In genomic region chr16:53159781-53160436, GRCh38 we compare ENCODE assay signal across 8 cellular contexts.
DNase-seq lines count a peak whose midpoint lies in the region; ATAC-seq and TF ChIP-seq lines count a peak whose summit lies in the region.

No MANE protein-coding gene starts in this region.

- H3K4me1 ChIP-seq in BE2C = no peaks in the 10 kb centered on the region
- H3K4me1 ChIP-seq in SJCRH30 = no peaks in the 10 kb centered on the region
- H3K4me1 ChIP-seq in fibroblast of lung (ENCODE audit: control insufficient read depth, extremely low read depth, insufficient read depth, low read length) = no peaks in the 10 kb centered on the region
- no peaks in the 10 kb centered on the region for H3K4me1 ChIP-seq in neutrophil (ENCODE audit: control insufficient read depth in 1 of 2, insufficient read depth in 1 of 2, low read depth in 1 of 2, low read length in 1 of 2)

- H3K9ac ChIP-seq in fibroblast of lung (ENCODE audit: insufficient read depth, low read length) = no peak overlapping the region

- H3K36me3 ChIP-seq in BE2C = peaks cover 22% of the 10 kb centered on the region
- H3K36me3 ChIP-seq in SJCRH30 = peaks cover 22% of the 10 kb centered on the region
- peaks cover 5% of the 10 kb centered on the region for H3K36me3 ChIP-seq in fibroblast of lung (ENCODE audit: control insufficient read depth, insufficient read depth, low read length)
- peaks cover 15% of the 10 kb centered on the region for H3K36me3 ChIP-seq in neutrophil

- H3K4me3 ChIP-seq in BE2C (ENCODE audit: low read depth, low read length) = no peak overlapping the region
- no peak overlapping the region for H3K4me3 ChIP-seq in GM12875 (ENCODE audit: low read depth, low read length)
- no peak overlapping the region for H3K4me3 ChIP-seq in SJCRH30
- H3K4me3 ChIP-seq in fibroblast of lung (replicated peaks in 1 of 4; ENCODE audit: control extremely low read depth in 1 of 4, insufficient read depth in 1 of 4, low read depth in 3 of 4, low read length in 4 of 4) = no peak overlapping the region
- H3K4me3 ChIP-seq in neutrophil (ENCODE audit: low read depth in 1 of 2, low read length in 1 of 2) = no peak overlapping the region

- H3K27ac ChIP-seq in SJCRH30 (no peak overlapping the region), fibroblast of lung (ENCODE audit: insufficient read depth, low read length) (no peak overlapping the region), neutrophil (no peak overlapping the region)

- no peak overlapping the region for H3K4me2 ChIP-seq in fibroblast of lung (ENCODE audit: extremely low read depth, insufficient read depth, low read length)

- DNase-seq in BE2C (peak; percentile 15), HS-5 (ENCODE audit: low read depth) (peak; percentile 14), SJCRH30 (peak; percentile 17 to 75), fibroblast of lung (ENCODE audit: low read depth in 2 of 2) (peak; percentile 48 to 74), NCI-H774 (lab: John Stamatoyannopoulos, UW) (no peak)

- ATAC-seq in GM18517 (IDR thresholded peaks at IDR 0.05; ENCODE audit: unreplicated experiment) = no peak

- TF ChIP-seq CTCF in BE2C (IDR thresholded peaks at IDR 0.05; ENCODE audit: low read depth, low read length) = peak; percentile 86
- TF ChIP-seq CTCF in GM12875 (IDR thresholded peaks at IDR 0.05; ENCODE audit: borderline replicate concordance, insufficient read depth, low read depth, low read length) = peak; percentile 55; the same call in 1 of the 2 replicates
- TF ChIP-seq CTCF in fibroblast of lung (conservative IDR thresholded peaks at IDR 0.05 in 1 of 2, IDR thresholded peaks at IDR 0.05 in 1 of 2; ENCODE audit: low read depth in 1 of 2, low read length in 2 of 2) = peak; percentile 71 to 80
- peak; percentile 45 for TF ChIP-seq CTCF in neutrophil (IDR thresholded peaks at IDR 0.05)

- H3K27me3 ChIP-seq in BE2C (no peaks in the 10 kb centered on the region), SJCRH30 (no peaks in the 10 kb centered on the region), fibroblast of lung (ENCODE audit: control insufficient read depth, insufficient read depth, low read length) (no peaks in the 10 kb centered on the region), neutrophil (no peaks in the 10 kb centered on the region)

- H4K20me1 ChIP-seq in fibroblast of lung (ENCODE audit: control insufficient read depth, extremely low read depth, insufficient read depth, low read length) = no peaks in the 10 kb centered on the region

- H3K79me2 ChIP-seq in fibroblast of lung (ENCODE audit: control insufficient read depth, insufficient read depth, low read length) = peaks cover 12% of the 10 kb centered on the region

- no peaks in the 10 kb centered on the region for H3K9me3 ChIP-seq in BE2C
- H3K9me3 ChIP-seq in SJCRH30 (replicated peaks) = no peaks in the 10 kb centered on the region
- no peaks in the 10 kb centered on the region for H3K9me3 ChIP-seq in fibroblast of lung (ENCODE audit: control insufficient read depth, insufficient read depth, low read depth, low read length)
- H3K9me3 ChIP-seq in neutrophil = no peaks in the 10 kb centered on the region

- H2AFZ ChIP-seq in fibroblast of lung (ENCODE audit: low read length) = no peak overlapping the region
